ENCODE assay signal across 20 cellular contexts in the genomic region with DNA sequence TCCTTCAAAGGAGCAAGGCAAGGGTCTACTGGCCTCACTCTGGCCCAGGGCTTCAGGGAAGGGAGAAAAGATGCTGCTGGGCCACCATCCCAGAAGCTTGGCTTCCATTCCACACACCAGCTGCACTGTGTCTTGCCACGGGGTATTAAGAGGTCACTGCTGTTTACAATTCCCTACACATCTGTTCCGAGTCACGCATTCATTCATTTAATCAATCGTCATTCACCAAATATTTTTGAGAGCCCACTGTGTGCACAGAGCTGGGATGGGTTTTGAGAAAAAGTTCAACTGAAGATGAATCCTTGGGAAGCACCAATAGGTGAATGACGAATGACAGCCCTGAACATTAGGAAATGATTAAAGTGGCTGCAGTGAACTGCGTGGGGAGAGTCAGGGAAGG.
DNase-seq lines count a peak whose midpoint lies in the region; ATAC-seq, FAIRE-seq and TF ChIP-seq lines count a peak whose summit lies in the region.
"Had no signal": no experiment of that assay in that cellular context is flagged by ENCODE, and none has a peak within 500 bp of the region (broad histone marks: within the 10 kb centered on the region; RNA-seq: fewer than 3 reads in every experiment).

No MANE protein-coding gene starts in this region.

- DNase-seq in GM04503 (ENCODE audit: low read depth) (peak; percentile 73), colonic mucosa (peak; percentile 47), right cardiac atrium (peak; percentile 66 to 91 (median 87)), stomach (no peak), NCI-H1048 (lab: John Stamatoyannopoulos, UW) (no peak), NCI-H1092 treated with DMSO at 0.1 percent for 48 hours (lab: John Stamatoyannopoulos, UW) (no peak), GM19239 (ENCODE audit: insufficient read length, low spot score) (no peak), NK-92 (lab: John Stamatoyannopoulos, UW; ENCODE audit: unreplicated experiment) (no peak)
- DNase-seq: activated CD4-positive, alpha-beta T cell treated with anti-CD3 and anti-CD28 coated beads, Interleukin-2, amount 50 U/mL, for 48 hours; activated T-cell treated with anti-CD3 and anti-CD28 coated beads, Interleukin-2, amount 50 U/mL, for 72 hours; erythroblast; mesendoderm; NCI-H1105 treated with DMSO at 0.1 percent for 48 hours had no signal

- TF ChIP-seq EP300 in stomach (IDR thresholded peaks at IDR 0.05) = peak; percentile 23

- TF ChIP-seq POLR2A in stomach (IDR thresholded peaks at IDR 0.05) = no peak

- H3K4me1 ChIP-seq in colonic mucosa (no peaks in the 10 kb centered on the region), right cardiac atrium (ENCODE audit: control insufficient read depth, insufficient read depth, low read length) (peaks cover 10% of the 10 kb centered on the region), stomach (peaks cover 0 to 7% (median 6%) of the 10 kb centered on the region in 4 donors)

- WGBS in right cardiac atrium = 66% methylated on average over 6 of the region's 6 CpGs
- 69 to 77% (median 72%) methylated on average over 6 of the region's 6 CpGs for WGBS in stomach, 5 donors

- no peak for TF ChIP-seq CTCF in colonic mucosa (IDR thresholded peaks at IDR 0.05)
- no peak for TF ChIP-seq CTCF in stomach (IDR thresholded peaks at IDR 0.05)

- H3K9ac ChIP-seq in colonic mucosa (ENCODE audit: low read depth in 2 of 2, low read length in 2 of 2) = no peak overlapping the region

- H3K4me3 ChIP-seq in colonic mucosa (no peak overlapping the region), right cardiac atrium (ENCODE audit: low read length) (no peak overlapping the region), stomach (no peak overlapping the region)
- H3K4me3 ChIP-seq: K562, skin epidermis had no signal

- no peak overlapping the region for H3K27ac ChIP-seq in colonic mucosa
- H3K27ac ChIP-seq in right cardiac atrium (ENCODE audit: low read length) = no peak overlapping the region
- peak overlapping the region in 3 of 5 donors; percentile 15 to 56 (median 52) for H3K27ac ChIP-seq in stomach
- H3K27ac ChIP-seq: C4-2B had no signal

- H3K36me3 ChIP-seq in colonic mucosa (no peaks in the 10 kb centered on the region), stomach (no peaks in the 10 kb centered on the region)

- H3K9me3 ChIP-seq in colonic mucosa (no peaks in the 10 kb centered on the region), right cardiac atrium (ENCODE audit: control insufficient read depth, low read length) (no peaks in the 10 kb centered on the region), stomach (no peaks in the 10 kb centered on the region)

- ATAC-seq in right cardiac atrium = peak; percentile 61 to 83
- ATAC-seq: activated T-cell treated with anti-CD3 and anti-CD28 coated beads, Interleukin-2, amount 50 U/mL, for 72 hours; K562; stimulated activated memory B cell treated with anti-CD40 and anti-IgM and Interleukin-4, amounts not matched to agents 10 μg/mL and 1 μg/mL and 100 μg/mL, for 72 hours had no signal

- intact Hi-C loops in colonic mucosa (cut with DNase I) = no loop called here
- intact Hi-C loops in right cardiac atrium (cut with DNase I) = loop anchor here in 1 of 4 donors (10.0 kb wide), 1 partner anchor 54 kb away; no protein-coding TSS in a partner anchor
- intact Hi-C loops in stomach (cut with DNase I; ENCODE audit: low total_unique reads) = no loop called here

- no peak for FAIRE-seq in GM19239 (lab: Jason Lieb, UNC)
- FAIRE-seq: colon, K562, TTC549, urothelium cell line had no signal

- no peaks in the 10 kb centered on the region for H3K27me3 ChIP-seq in colonic mucosa
- no peaks in the 10 kb centered on the region for H3K27me3 ChIP-seq in right cardiac atrium (ENCODE audit: control insufficient read depth, insufficient read depth)
- no peaks in the 10 kb centered on the region for H3K27me3 ChIP-seq in stomach

Comparison
In these comparisons a context has a peak if more than half of its experiments do, and no peak if none do; other contexts are left out.
1. DNase-seq: peak in GM04503 (single experiment), colonic mucosa (single experiment) and right cardiac atrium (3 of 3); none in stomach (single experiment), NCI-H1048 (single experiment), NCI-H1092 treated with DMSO at 0.1 percent for 48 hours (single experiment), GM19239 (single experiment) and NK-92 (single experiment).
2. H3K27ac ChIP-seq: peak in stomach (3 of 5); none in colonic mucosa (single experiment) and right cardiac atrium (single experiment).